8 cellular contexts compared by ENCODE assay signal in the genomic region with DNA sequence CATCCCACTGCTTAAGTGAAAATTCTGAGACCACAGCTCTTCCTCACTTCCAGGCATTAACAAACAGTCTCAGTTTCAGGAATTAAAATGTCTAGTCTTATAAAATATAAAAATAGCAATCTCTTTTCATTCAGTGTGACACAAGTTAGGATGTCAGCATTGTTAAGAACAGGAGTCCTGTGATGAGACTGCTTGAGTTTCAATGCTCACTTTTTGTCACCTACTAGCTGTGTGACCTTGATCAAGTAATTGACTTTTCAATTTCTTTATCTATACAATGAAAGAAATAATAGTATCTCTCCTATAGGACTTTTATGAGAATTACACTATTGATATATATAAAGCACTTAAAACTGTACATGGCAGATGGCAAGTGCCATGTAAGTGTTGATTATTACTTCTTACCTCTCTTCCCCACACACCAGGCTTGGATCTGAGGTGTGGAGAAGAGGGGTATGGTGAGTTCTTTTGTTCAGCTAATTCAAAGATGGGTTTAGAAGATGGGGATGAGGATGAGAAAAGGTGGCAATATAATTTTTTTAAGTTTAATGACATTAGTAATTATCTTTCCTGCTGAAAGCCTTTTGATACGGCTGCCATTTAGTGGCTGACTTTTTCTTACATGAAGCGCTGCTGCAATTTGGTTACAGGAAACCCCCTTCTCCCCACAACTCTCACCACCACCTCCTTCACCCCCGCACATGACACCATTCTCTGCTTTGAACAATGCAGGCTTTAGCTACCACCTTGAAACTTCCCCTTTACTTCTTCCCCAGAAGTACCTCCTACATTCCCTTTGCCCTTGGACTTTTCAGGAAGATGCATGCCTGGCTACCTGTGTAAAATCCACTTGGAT. TPM values are rescaled to one million over a fixed set of nuclear protein-coding genes. Genes with fewer than 3 reads are reported as not detected.
DNase-seq lines count a peak whose midpoint lies in the region; ATAC-seq and TF ChIP-seq lines count a peak whose summit lies in the region.

No MANE protein-coding gene starts in this region.

- H3K9me3 ChIP-seq in Peyer's patch, result no peaks in the 10 kb centered on the region

- H3K27ac ChIP-seq in Peyer's patch, result no peak overlapping the region

- H3K4me3 ChIP-seq in Peyer's patch, result no peak overlapping the region

- intact Hi-C loops in activated B cell treated with CpG ODN at 0.5 μM for 24 hours (cut with micrococcal nuclease) (no loop called here), CD14-positive monocyte (cut with micrococcal nuclease) (no loop called here)

- ATAC-seq in GM18909 (IDR thresholded peaks at IDR 0.05; ENCODE audit: poor library complexity, unreplicated experiment) (peak; percentile 97), HG02763 (IDR thresholded peaks at IDR 0.05; ENCODE audit: unreplicated experiment) (peak; percentile 95), activated B cell treated with CpG ODN at 0.5 μM for 24 hours (ENCODE audit: low read depth) (peak; percentile 65)

- TF ChIP-seq CTCF in activated B cell treated with CpG ODN at 0.5 μM for 24 hours (IDR thresholded peaks at IDR 0.05), result no peak
- TF ChIP-seq CTCF in Peyer's patch (IDR thresholded peaks at IDR 0.05), result no peak
- TF ChIP-seq CTCF in CD14-positive monocyte (IDR thresholded peaks at IDR 0.05), result no peak

- POLR2A ChIA-PET in activated B cell treated with CpG ODN at 0.5 μM for 24 hours (lab: Charles Lee), result interaction anchor here (1.0 kb wide), 1 partner anchor 76 kb away, joined by 3 read pairs; no protein-coding TSS in a partner anchor

- TF ChIP-seq POLR2A in Peyer's patch (IDR thresholded peaks at IDR 0.05), result no peak

- no peak for DNase-seq in activated B cell treated with CpG ODN at 0.5 μM for 24 hours
- DNase-seq in stimulated activated CD4-positive, alpha-beta T cell treated with anti-CD3 and anti-CD28 coated beads, Interleukin-4, amount 100 ng/mL, for 4 hours, result peak; percentile 9 to 36
- DNase-seq in Peyer's patch, result no peak
- DNase-seq in CD14-positive monocyte (ENCODE audit: low spot score), result no peak
- DNase-seq in SHP77 treated with DMSO at 0.1 percent for 48 hours (lab: John Stamatoyannopoulos, UW), result no peak
- no peak for DNase-seq in HuH-7 (ENCODE audit: low spot score)

- H3K36me3 Mint-ChIP-seq in activated B cell treated with CpG ODN at 0.5 μM for 24 hours (ENCODE audit: low read depth) (no peaks in the 10 kb centered on the region), CD14-positive monocyte (no peaks in the 10 kb centered on the region)

- no peak overlapping the region for H3K4me3 Mint-ChIP-seq in activated B cell treated with CpG ODN at 0.5 μM for 24 hours
- H3K4me3 Mint-ChIP-seq in CD14-positive monocyte, result no peak overlapping the region

- H3K27me3 Mint-ChIP-seq in activated B cell treated with CpG ODN at 0.5 μM for 24 hours (peaks cover 6% of the 10 kb centered on the region), CD14-positive monocyte (ENCODE audit: low read depth in 3 of 3) (peaks cover 0 to 5% (median 3%) of the 10 kb centered on the region in 3 donors)

- H3K36me3 ChIP-seq in Peyer's patch, result no peaks in the 10 kb centered on the region

- H3K27me3 ChIP-seq in Peyer's patch, result no peaks in the 10 kb centered on the region

- H3K4me1 Mint-ChIP-seq in activated B cell treated with CpG ODN at 0.5 μM for 24 hours (peaks cover 9% of the 10 kb centered on the region), CD14-positive monocyte (no peaks in the 10 kb centered on the region)

- CTCF ChIA-PET in activated B cell treated with CpG ODN at 0.5 μM for 24 hours (lab: Charles Lee), result no interaction called here

- H3K9me3 Mint-ChIP-seq in activated B cell treated with CpG ODN at 0.5 μM for 24 hours (no peaks in the 10 kb centered on the region), CD14-positive monocyte (no peaks in the 10 kb centered on the region)

- H3K27ac Mint-ChIP-seq in activated B cell treated with CpG ODN at 0.5 μM for 24 hours (no peak overlapping the region), CD14-positive monocyte (no peak overlapping the region)

- H3K4me1 ChIP-seq in Peyer's patch, result no peaks in the 10 kb centered on the region

RNA-seq across cellular contexts. Expression of a gene that starts 20.8 kb away (rescaled TPM):
- total RNA-seq in activated B cell treated with CpG ODN at 0.5 μM for 24 hours, result not detected in 2 replicates
- total RNA-seq in Peyer's patch, result under 1 TPM in 1 of 4 donors, not detected in 3; 0.53 TPM
- polyA plus RNA-seq in CD14-positive monocyte, result not detected

Comparison
In these comparisons a context has a peak if more than half of its experiments do, and no peak if none do; other contexts are left out.
1. DNase-seq: peak in stimulated activated CD4-positive, alpha-beta T cell treated with anti-CD3 and anti-CD28 coated beads, Interleukin-4, amount 100 ng/mL, for 4 hours (2 of 2); none in activated B cell treated with CpG ODN at 0.5 μM for 24 hours (single experiment), Peyer's patch (0 of 3), CD14-positive monocyte (single experiment), SHP77 treated with DMSO at 0.1 percent for 48 hours (single experiment) and HuH-7 (single experiment).
2. Peak in every context shown above with its lines, with median percentiles within 50 percentile points of each other: ATAC-seq.